ENCODE assay signal across 1 cellular context in genomic region chr11:94932072-94932471, GRCh38. TPM values are rescaled to one million over a fixed set of nuclear protein-coding genes. Genes with fewer than 3 reads are reported as not detected.
"Had no signal": no experiment of that assay in that cellular context is flagged by ENCODE, and none has a peak within 500 bp of the region (broad histone marks: within the 10 kb centered on the region; RNA-seq: fewer than 3 reads in every experiment).

No MANE protein-coding gene starts in this region.

RNA-seq across cellular contexts. Expression of gene KDM4D, which starts 41.4 kb away (rescaled TPM):
- total RNA-seq: ascending aorta had no signal
